Comparison of ENCODE assay signal across 8 cellular contexts in the genomic region with DNA sequence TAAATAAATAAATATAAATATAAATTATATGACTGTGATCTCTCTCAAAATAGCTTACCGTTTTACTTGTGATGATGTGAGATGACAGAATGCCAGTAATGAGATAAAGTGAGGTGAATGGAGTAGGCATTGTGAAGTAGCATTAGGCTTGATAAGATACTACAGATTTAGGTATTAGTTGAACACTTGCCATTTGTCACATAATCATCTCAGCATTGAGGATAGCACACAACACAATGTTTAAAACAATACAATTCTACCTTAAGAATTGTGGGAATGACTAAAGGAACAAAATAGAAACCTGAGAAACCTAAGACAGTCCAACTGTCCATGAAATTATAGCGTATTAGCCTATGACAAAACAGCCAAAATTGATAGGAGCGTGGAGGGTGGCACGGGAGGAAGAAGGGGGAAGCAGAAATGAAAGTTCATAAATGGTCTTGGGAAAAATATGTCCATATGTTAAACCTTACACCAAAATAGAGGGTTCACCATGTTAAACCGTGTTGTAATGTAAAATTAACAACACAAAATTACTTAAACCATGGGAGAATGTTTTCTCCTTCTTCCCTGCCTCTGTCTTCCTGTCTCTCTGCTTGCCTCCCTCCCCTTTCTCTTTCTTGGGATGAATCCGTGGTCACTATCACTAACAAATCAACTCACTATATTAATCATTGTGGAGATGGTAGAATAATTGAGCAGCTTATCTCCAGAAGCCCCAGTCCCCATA. TPM values are rescaled to one million over a fixed set of nuclear protein-coding genes. Genes with fewer than 3 reads are reported as not detected.
DNase-seq lines count a peak whose midpoint lies in the region; ATAC-seq and TF ChIP-seq lines count a peak whose summit lies in the region.

No MANE protein-coding gene starts in this region.

- no peaks in the 10 kb centered on the region for H3K36me3 ChIP-seq in SJSA1
- H3K36me3 ChIP-seq in esophagus squamous epithelium: no peaks in the 10 kb centered on the region

- no peak for ATAC-seq in GM21360 (IDR thresholded peaks at IDR 0.05; ENCODE audit: unreplicated experiment)

- H3K4me3 ChIP-seq in SJSA1: peak overlapping the region; percentile 50
- H3K4me3 ChIP-seq in esophagus squamous epithelium: peak overlapping the region; percentile 43 to 80 (median 68)

- peak overlapping the region; percentile 84 for H3K4me3 Mint-ChIP-seq in progenitor cell of endocrine pancreas (ENCODE audit: low read depth)

- H3K9me3 ChIP-seq in SJSA1 (replicated peaks) (no peaks in the 10 kb centered on the region), esophagus squamous epithelium (no peaks in the 10 kb centered on the region)

- H3K36me3 Mint-ChIP-seq in progenitor cell of endocrine pancreas (ENCODE audit: insufficient read depth): no peaks in the 10 kb centered on the region

- H3K4me1 ChIP-seq in SJSA1 (replicated peaks) (peaks cover 20% of the 10 kb centered on the region), esophagus squamous epithelium (peaks cover 0 to 28% (median 8%) of the 10 kb centered on the region in 3 donors)

- TF ChIP-seq POLR2A in esophagus squamous epithelium (IDR thresholded peaks at IDR 0.05): no peak

- intact Hi-C loops in esophagus squamous epithelium (cut with DNase I): no loop called here

- no peaks in the 10 kb centered on the region for H3K27me3 Mint-ChIP-seq in progenitor cell of endocrine pancreas

- peak overlapping the region; percentile 98 for H3K27ac Mint-ChIP-seq in progenitor cell of endocrine pancreas

- peak overlapping the region; percentile 91 for H3K27ac ChIP-seq in SJSA1
- peak overlapping the region; percentile 91 to 96 (median 95) for H3K27ac ChIP-seq in esophagus squamous epithelium

- no peak for TF ChIP-seq CTCF in esophagus squamous epithelium (IDR thresholded peaks at IDR 0.05)
- no peak for TF ChIP-seq CTCF in progenitor cell of endocrine pancreas (IDR thresholded peaks at IDR 0.05; ENCODE audit: unreplicated experiment)

- H3K4me1 Mint-ChIP-seq in progenitor cell of endocrine pancreas (ENCODE audit: low read depth): peaks cover 18% of the 10 kb centered on the region

- H3K9me3 Mint-ChIP-seq in progenitor cell of endocrine pancreas (ENCODE audit: low read depth): no peaks in the 10 kb centered on the region

- 15 to 18% methylated on average over 6 of the region's 6 CpGs for WGBS in esophagus squamous epithelium, 2 donors

- H3K27me3 ChIP-seq in SJSA1 (replicated peaks) (no peaks in the 10 kb centered on the region), esophagus squamous epithelium (no peaks in the 10 kb centered on the region)

- DNase-seq in NCI-H748 (lab: John Stamatoyannopoulos, UW; ENCODE audit: unreplicated experiment): peak; percentile 58
- DNase-seq in NCI-H748 treated with DMSO at 0.1 percent for 48 hours (lab: John Stamatoyannopoulos, UW): no peak
- DNase-seq in SJSA1 (ENCODE audit: low read depth in 1 of 2, low spot score in 2 of 2): peak in 1 of 2 experiments; percentile 68
- DNase-seq in esophagus squamous epithelium (lab: John Stamatoyannopoulos, UW): no peak
- no peak for DNase-seq in progenitor cell of endocrine pancreas (ENCODE audit: low spot score, unreplicated experiment)
- no peak for DNase-seq in SKM-1 treated with dmso at 0.1 percent for 144 hours (lab: John Stamatoyannopoulos, UW; ENCODE audit: unreplicated experiment)
- DNase-seq in NCI-H524 (lab: John Stamatoyannopoulos, UW): no peak

RNA-seq across cellular contexts. Expression of gene HFE, which starts 33.1 kb away (rescaled TPM):
- 2.6 and 3.5 TPM in 2 replicates for total RNA-seq in SJSA1 (2014; rRNA removed; shearing (Covaris generic))
- 1 to 10 TPM; 2.9 to 7.3 (median 4.3) TPM for total RNA-seq in esophagus squamous epithelium
- 1.1 and 1.8 TPM in 2 replicates for total RNA-seq in progenitor cell of endocrine pancreas
